Comparison of ENCODE assay signal across 18 cellular contexts in the genomic region with DNA sequence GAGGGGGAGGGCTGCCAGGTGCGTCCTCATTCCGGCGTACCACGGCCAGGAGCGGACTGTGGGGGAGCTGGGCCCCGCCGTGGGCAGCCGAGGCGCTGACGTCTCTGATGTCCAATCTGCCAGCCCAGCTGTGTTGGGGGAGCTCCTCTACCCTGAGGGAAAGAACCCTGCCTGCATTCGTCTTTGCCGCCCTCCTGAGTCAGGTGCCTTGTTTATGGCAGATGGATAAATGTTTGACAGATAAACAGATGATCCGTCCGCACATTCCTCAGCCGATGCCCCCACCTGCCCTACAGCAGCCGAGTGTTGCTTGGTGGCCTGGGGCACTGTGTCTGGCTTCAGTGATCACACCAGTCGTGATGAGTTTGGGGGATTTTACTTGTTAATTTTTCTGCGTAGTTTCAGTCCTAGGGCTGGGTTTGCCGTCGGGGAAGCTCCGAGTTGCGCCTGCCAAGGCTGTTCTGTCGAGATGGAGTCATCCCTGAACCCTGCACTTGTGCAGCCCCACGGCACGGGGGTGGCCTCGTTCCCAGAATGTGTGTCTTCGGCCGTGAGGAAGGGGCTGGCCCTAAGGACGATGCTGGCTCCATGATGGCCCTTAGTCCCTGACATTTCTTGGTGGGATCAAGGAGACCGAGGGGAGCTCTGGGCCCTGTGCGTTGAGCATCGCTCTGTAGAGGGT.
A peak's percentile ranks its signal among the peaks of the same experiment; 100 is the strongest.
DNase-seq lines count a peak whose midpoint lies in the region; ATAC-seq and TF ChIP-seq lines count a peak whose summit lies in the region.
"Had no signal": no experiment of that assay in that cellular context is flagged by ENCODE, and none has a peak within 500 bp of the region (broad histone marks: within the 10 kb centered on the region; RNA-seq: fewer than 3 reads in every experiment).

No MANE protein-coding gene starts in this region.

- no peak for TF ChIP-seq POLR2A in vagina (IDR thresholded peaks at IDR 0.05)

- H3K36me3 Mint-ChIP-seq in neural crest cell (ENCODE audit: low read depth) = no peaks in the 10 kb centered on the region
- H3K36me3 Mint-ChIP-seq: memory B cell had no signal

- no peak for ATAC-seq in left ventricle myocardium superior
- no peak for ATAC-seq in GM21360 (IDR thresholded peaks at IDR 0.05; ENCODE audit: unreplicated experiment)
- ATAC-seq: T-helper 17 cell had no signal

- intact Hi-C loops in left ventricle myocardium superior (cut with micrococcal nuclease) = no loop called here
- intact Hi-C loops in vagina (cut with DNase I) = no loop called here

- DNase-seq in right atrium auricular region (ENCODE audit: low spot score) (peak; percentile 13), left ventricle myocardium superior (no peak), ecto neural progenitor cell (ENCODE audit: low spot score) (peak; percentile 31), neural crest cell (ENCODE audit: low read depth, low spot score) (no peak), vagina (ENCODE audit: extremely low spot score in 2 of 2) (peak; percentile 61 to 76), cerebellar nuclear complex (lab: John Stamatoyannopoulos, UW) (no peak), retina (no peak)
- DNase-seq: activated naive CD4-positive, alpha-beta T cell treated with anti-CD3 and anti-CD28 coated beads for 36 hours; anterior cingulate cortex; effector CD8-positive, alpha-beta T cell; NCI-H2107; NCI-H524; substantia nigra; T-helper 17 cell had no signal

- H3K36me3 ChIP-seq in right atrium auricular region (no peaks in the 10 kb centered on the region), vagina (no peaks in the 10 kb centered on the region)
- H3K36me3 ChIP-seq: ovary had no signal

- H3K4me1 ChIP-seq in right atrium auricular region = no peaks in the 10 kb centered on the region
- no peaks in the 10 kb centered on the region for H3K4me1 ChIP-seq in vagina

- peak overlapping the region; percentile 12 for H3K27ac Mint-ChIP-seq in neural crest cell (ENCODE audit: unreplicated experiment)
- H3K27ac Mint-ChIP-seq: activated naive CD4-positive, alpha-beta T cell treated with anti-CD3 and anti-CD28 coated beads for 36 hours; memory B cell; T-helper 17 cell had no signal

- H3K4me1 Mint-ChIP-seq in neural crest cell = no peaks in the 10 kb centered on the region
- H3K4me1 Mint-ChIP-seq: memory B cell, T-helper 17 cell had no signal

- no peak overlapping the region for H3K27ac ChIP-seq in right atrium auricular region
- no peak overlapping the region for H3K27ac ChIP-seq in vagina
- H3K27ac ChIP-seq: ovary, SK-N-MC had no signal

- H3K27me3 Mint-ChIP-seq in neural crest cell (ENCODE audit: low read depth) = no peaks in the 10 kb centered on the region
- H3K27me3 Mint-ChIP-seq: memory B cell, T-helper 17 cell had no signal

- H3K27me3 ChIP-seq in right atrium auricular region (no peaks in the 10 kb centered on the region), vagina (no peaks in the 10 kb centered on the region)
- H3K27me3 ChIP-seq: ovary had no signal

- no peaks in the 10 kb centered on the region for H3K9me3 ChIP-seq in right atrium auricular region
- H3K9me3 ChIP-seq in vagina = no peaks in the 10 kb centered on the region
- H3K9me3 ChIP-seq: ovary had no signal

- no peaks in the 10 kb centered on the region for H3K9me3 Mint-ChIP-seq in neural crest cell
- H3K9me3 Mint-ChIP-seq: activated naive CD4-positive, alpha-beta T cell treated with anti-CD3 and anti-CD28 coated beads for 36 hours; memory B cell had no signal

- H3K4me3 ChIP-seq in right atrium auricular region = no peak overlapping the region
- H3K4me3 ChIP-seq in vagina = no peak overlapping the region
- H3K4me3 ChIP-seq: ovary, SK-N-MC had no signal

- TF ChIP-seq CTCF in right atrium auricular region (IDR thresholded peaks at IDR 0.05) (no peak), neural crest cell (conservative IDR thresholded peaks at IDR 0.05) (no peak), vagina (IDR thresholded peaks at IDR 0.05) (no peak)

- no peak overlapping the region for H3K4me3 Mint-ChIP-seq in neural crest cell
- H3K4me3 Mint-ChIP-seq: activated naive CD4-positive, alpha-beta T cell treated with anti-CD3 and anti-CD28 coated beads for 36 hours; memory B cell; T-helper 17 cell had no signal

Comparison
In these comparisons a context has a peak if more than half of its experiments do, and no peak if none do; other contexts are left out.
1. DNase-seq: peak in right atrium auricular region (single experiment), ecto neural progenitor cell (single experiment) and vagina (2 of 2); none in left ventricle myocardium superior (single experiment), neural crest cell (single experiment), cerebellar nuclear complex (0 of 2) and retina (single experiment).